8 cellular contexts compared by ENCODE assay signal in genomic region chr12:3200032-3200617, GRCh38.
DNase-seq lines count a peak whose midpoint lies in the region; ATAC-seq lines count a peak whose summit lies in the region.

No MANE protein-coding gene starts in this region.

- H3K4me3 ChIP-seq in iPS DF 6.9 (ENCODE audit: low read length) (peak overlapping the region; percentile 54; the same call in 1 of the 2 replicates), skeletal muscle cell (ENCODE audit: low read depth, low read length) (peak overlapping the region; percentile 59)

- no CpG with 5 or more reads among the region's 49 CpGs for WGBS in iPS DF 6.9 (ENCODE audit: insufficient coverage, insufficient read length)

- peaks cover 12% of the 10 kb centered on the region; the same call in 1 of the 2 replicates for H3K27me3 ChIP-seq in iPS DF 6.9 (ENCODE audit: control insufficient read depth, insufficient read depth, low read length)

- no peak overlapping the region for H3K27ac ChIP-seq in iPS DF 6.9 (ENCODE audit: low read length)

- peaks cover 12% of the 10 kb centered on the region for H3K4me1 ChIP-seq in iPS DF 6.9 (ENCODE audit: control insufficient read depth, insufficient read depth, low read length)

- DNase-seq in AG20443 (ENCODE audit: low spot score) (peak; percentile 80), NCI-H1092 treated with DMSO at 0.1 percent for 48 hours (lab: John Stamatoyannopoulos, UW) (peak; percentile 51), amniotic epithelial cell (ENCODE audit: low read depth) (peak; percentile 41), iPS DF 6.9 (ENCODE audit: low read depth, low spot score) (peak; percentile 64), skeletal muscle cell (ENCODE audit: low read depth) (no peak)

- H3K36me3 ChIP-seq in iPS DF 6.9 (ENCODE audit: control insufficient read depth, insufficient read depth, low read length): no peaks in the 10 kb centered on the region

- H3K9me3 ChIP-seq in iPS DF 6.9 (ENCODE audit: control insufficient read depth, insufficient read depth, low read length): no peaks in the 10 kb centered on the region

- ATAC-seq in HG02973 (IDR thresholded peaks at IDR 0.05; ENCODE audit: unreplicated experiment) (no peak), GM18517 (IDR thresholded peaks at IDR 0.05; ENCODE audit: unreplicated experiment) (no peak), HG02610 (IDR thresholded peaks at IDR 0.05; ENCODE audit: unreplicated experiment) (no peak)
